8 cellular contexts compared by ENCODE assay signal in the genomic region with DNA sequence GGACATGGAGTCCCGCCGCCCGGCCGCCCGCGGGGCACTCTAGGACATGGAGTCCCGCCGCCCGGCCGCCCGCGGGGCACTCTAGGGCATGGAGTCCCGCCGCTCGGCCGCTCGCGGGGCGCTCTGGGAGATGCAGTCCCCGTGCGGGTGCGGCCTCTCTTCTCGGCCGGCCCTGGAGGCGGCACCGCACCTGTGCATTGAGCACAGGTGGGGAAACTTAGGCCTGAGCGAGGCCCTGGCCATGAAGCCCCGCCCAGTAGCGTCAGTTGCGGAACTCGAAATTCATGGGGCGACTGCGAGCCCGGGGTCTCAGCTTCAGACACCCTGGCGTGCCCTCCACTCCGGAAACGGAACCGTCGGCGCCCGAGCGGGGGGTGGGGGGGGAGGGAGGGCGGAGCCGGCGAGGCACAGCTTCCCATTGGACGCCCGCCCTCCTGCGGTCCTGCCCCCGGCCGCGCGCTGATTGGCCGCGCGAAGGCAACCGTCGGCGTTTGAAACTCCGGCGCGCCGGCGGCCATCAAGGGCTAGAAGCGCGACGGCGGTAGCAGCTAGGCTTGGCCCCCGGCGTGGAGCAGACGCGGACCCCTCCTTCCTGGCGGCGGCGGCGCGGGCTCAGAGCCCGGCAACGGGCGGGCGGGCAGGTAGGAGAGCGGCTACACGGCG. TPM values are rescaled to one million over a fixed set of nuclear protein-coding genes. Genes with fewer than 3 reads are reported as not detected.
DNase-seq lines count a peak whose midpoint lies in the region; ATAC-seq, FAIRE-seq and TF ChIP-seq lines count a peak whose summit lies in the region.

A gene (plus strand): TSS at position 519 of the 663 bp plus-strand sequence. CDS start 1,901 bp downstream, outside the sequence.
A gene with protein sequence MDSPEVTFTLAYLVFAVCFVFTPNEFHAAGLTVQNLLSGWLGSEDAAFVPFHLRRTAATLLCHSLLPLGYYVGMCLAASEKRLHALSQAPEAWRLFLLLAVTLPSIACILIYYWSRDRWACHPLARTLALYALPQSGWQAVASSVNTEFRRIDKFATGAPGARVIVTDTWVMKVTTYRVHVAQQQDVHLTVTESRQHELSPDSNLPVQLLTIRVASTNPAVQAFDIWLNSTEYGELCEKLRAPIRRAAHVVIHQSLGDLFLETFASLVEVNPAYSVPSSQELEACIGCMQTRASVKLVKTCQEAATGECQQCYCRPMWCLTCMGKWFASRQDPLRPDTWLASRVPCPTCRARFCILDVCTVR (minus strand): TSS at position 321 of the 663 bp plus-strand sequence. CDS start 486 bp downstream, outside the sequence.

- peak; percentile 61 for TF ChIP-seq POLR2A in GM18951 (IDR thresholded peaks at IDR 0.05; ENCODE audit: extremely low read depth, insufficient read depth, insufficient read length)

- H3K9me3 ChIP-seq in mammary epithelial cell (replicated peaks; ENCODE audit: insufficient read depth, low read length): no peaks in the 10 kb centered on the region
- H3K9me3 ChIP-seq in iPS-20b (ENCODE audit: insufficient read depth, low read depth, low read length): no peaks in the 10 kb centered on the region
- no peaks in the 10 kb centered on the region for H3K9me3 ChIP-seq in small intestine (ENCODE audit: control insufficient read depth, low read depth)

- H2AFZ ChIP-seq in mammary epithelial cell (ENCODE audit: low read depth, low read length): peak within 1 kb of the TSS; percentile 88

- BruUV-seq in mammary epithelial cell (replicated peaks; lab: Mats Ljungman, UMichigan): no TSS peak

- H4K20me1 ChIP-seq in mammary epithelial cell (ENCODE audit: insufficient read depth, low read length): no peaks in the 10 kb centered on the region

- CTCF ChIA-PET in mammary epithelial cell (lab: Charles Lee; ENCODE audit: low non-redundant PET): no interaction called here

- DNase-seq in AG08396 (ENCODE audit: low spot score) (peak; percentile 100), NCI-H2227 treated with DMSO at 0.1 percent for 48 hours (lab: John Stamatoyannopoulos, UW) (peak; percentile 70), mammary epithelial cell (peak; percentile 98), small intestine (peak; percentile 99)

- in situ Hi-C loops in GM18951 (cut with MboI; ENCODE audit: low sequenced_read_pairs, unreplicated experiment) (no loop called here), mammary epithelial cell (cut with MboI; ENCODE audit: low sequenced_read_pairs in 2 of 2) (no loop called here)

- dilution Hi-C loops in mammary epithelial cell (cut with HindIII; ENCODE audit: low sequenced_read_pairs): no loop called here

- H3K27ac ChIP-seq in mammary epithelial cell (ENCODE audit: insufficient read depth, low read depth, low read length): peak within 1 kb of the TSS; percentile 29
- H3K27ac ChIP-seq in iPS-20b (ENCODE audit: low read length): no peak within 1 kb of the TSS
- H3K27ac ChIP-seq in small intestine (ENCODE audit: low read depth in 1 of 2, low read length in 1 of 2): peak within 1 kb of the TSS; percentile 94 to 97

- peak; percentile 82 for ATAC-seq in HG03175 (IDR thresholded peaks at IDR 0.05; ENCODE audit: unreplicated experiment)

- no peak for FAIRE-seq in small intestine (lab: Jason Lieb, UNC)

- H3K36me3 ChIP-seq in mammary epithelial cell (ENCODE audit: insufficient read depth, low read length) (peaks cover 2% of the 10 kb centered on the region), iPS-20b (ENCODE audit: insufficient read depth, low read depth, low read length) (peaks cover 50% of the 10 kb centered on the region), small intestine (ENCODE audit: control insufficient read depth in 2 of 2, insufficient read depth in 2 of 2, low read length in 2 of 2) (peaks cover 0 to 3% of the 10 kb centered on the region in 2 donors)

- TF ChIP-seq CTCF in WI38 (IDR thresholded peaks at IDR 0.05; ENCODE audit: low read depth, low read length): no peak
- no peak for TF ChIP-seq CTCF in mammary epithelial cell (conservative IDR thresholded peaks at IDR 0.05 in 1 of 2, IDR thresholded peaks at IDR 0.05 in 1 of 2; ENCODE audit: extremely low read depth in 1 of 2, insufficient read depth in 1 of 2, low read depth in 1 of 2, low read length in 2 of 2)

- peak within 1 kb of the TSS; percentile 96 for H3K4me2 ChIP-seq in mammary epithelial cell (ENCODE audit: insufficient read depth, low read depth, low read length)

- 0% methylated on average over 1 of the region's 83 CpGs for WGBS in mammary epithelial cell (ENCODE audit: low coverage, missing lambda C conversion rate)
- 0 to 1% (median 0%) methylated on average over 41 to 83 of the region's 83 CpGs for WGBS in small intestine, 3 donors

- H3K27me3 ChIP-seq in mammary epithelial cell (ENCODE audit: insufficient read depth, low read length): no peaks in the 10 kb centered on the region
- H3K27me3 ChIP-seq in iPS-20b (ENCODE audit: insufficient read depth, low read length): no peaks in the 10 kb centered on the region
- H3K27me3 ChIP-seq in small intestine (ENCODE audit: control insufficient read depth in 2 of 2, insufficient read depth in 2 of 2, low read length in 2 of 2): no peaks in the 10 kb centered on the region

- H3K4me3 ChIP-seq in WI38 (ENCODE audit: low read depth, low read length) (peak within 1 kb of the TSS; percentile 72), mammary epithelial cell (replicated peaks in 1 of 3; ENCODE audit: insufficient read depth in 1 of 3, low read depth in 2 of 3, low read length in 3 of 3) (peak within 1 kb of the TSS; percentile 78 to 96 (median 89)), iPS-20b (ENCODE audit: low read length) (peak within 1 kb of the TSS; percentile 93), small intestine (ENCODE audit: low read depth in 1 of 2, low read length in 2 of 2) (peak within 1 kb of the TSS; percentile 51 to 86)

- H3K9ac ChIP-seq in mammary epithelial cell (ENCODE audit: insufficient read depth, low read length) (peak within 1 kb of the TSS; percentile 60), iPS-20b (ENCODE audit: low read depth, low read length) (peak within 1 kb of the TSS; percentile 91)

- intact Hi-C loops in mammary epithelial cell (cut with micrococcal nuclease): loop anchor here (1.0 to 10.0 kb wide), 2 partner anchors 9 to 376 kb away; a partner anchor contains a TSS

- peaks cover 88% of the 10 kb centered on the region for H3K79me2 ChIP-seq in mammary epithelial cell (ENCODE audit: insufficient read depth, low read length)

- H3K4me1 ChIP-seq in mammary epithelial cell (ENCODE audit: insufficient read depth, low read length) (peaks cover 26% of the 10 kb centered on the region), iPS-20b (ENCODE audit: insufficient read depth, low read length) (no peaks in the 10 kb centered on the region; the same call in 1 of the 2 replicates), small intestine (ENCODE audit: control insufficient read depth in 2 of 2, insufficient read depth in 1 of 2, low read depth in 1 of 2, low read length in 1 of 2) (peaks cover 3 to 6% of the 10 kb centered on the region in 2 donors)

RNA-seq across cellular contexts. Expression of the first gene that starts in this region (rescaled TPM):
- 10 to 100 TPM in 1 of 2 donors, 1 to 10 TPM in 1; 2.3 to 73.0 TPM for total RNA-seq in mammary epithelial cell
- polyA plus RNA-seq in mammary epithelial cell (46.9 TPM), small intestine (10 to 100 TPM; 11.9 to 41.4 (median 12.7) TPM)
- polyA minus RNA-seq in mammary epithelial cell: 103 TPM

RNA-seq across cellular contexts. Expression of the second gene that starts in this region (rescaled TPM):
- total RNA-seq in mammary epithelial cell: 10 to 100 TPM; 31.7 to 52.7 TPM
- polyA plus RNA-seq in mammary epithelial cell (21.5 TPM), small intestine (10 to 100 TPM; 18.6 to 47.2 (median 25.5) TPM)
- 15.1 TPM for polyA minus RNA-seq in mammary epithelial cell
